In genomic region chr1:154628122-154628405, GRCh38 we compare ENCODE assay signal across 8 cellular contexts. TPM values are rescaled to one million over a fixed set of nuclear protein-coding genes. Genes with fewer than 3 reads are reported as not detected.
A peak's percentile ranks its signal among the peaks of the same experiment; 100 is the strongest.
DNase-seq lines count a peak whose midpoint lies in the region; ATAC-seq and TF ChIP-seq lines count a peak whose summit lies in the region.

No MANE protein-coding gene starts in this region.

- DNase-seq in OCI-LY7 (ENCODE audit: low spot score) (no peak), epithelial cell of esophagus (ENCODE audit: low read depth) (no peak), NCI-H345 treated with DMSO at 0.1 percent for 48 hours (lab: John Stamatoyannopoulos, UW; ENCODE audit: unreplicated experiment) (no peak), NCI-H2196 (lab: John Stamatoyannopoulos, UW; ENCODE audit: unreplicated experiment) (no peak)
- DNase-seq in stimulated activated CD4-positive, alpha-beta T cell treated with anti-CD3 and anti-CD28 coated beads, Interleukin-4, amount 100 ng/mL, for 24 hours, result no peak

- intact Hi-C loops in OCI-LY7 (cut with micrococcal nuclease; ENCODE audit: unreplicated experiment), result loop anchor here (1.0 kb wide), 1 partner anchor 69 kb away; no protein-coding TSS in a partner anchor

- peaks cover 13% of the 10 kb centered on the region for H3K9me3 ChIP-seq in OCI-LY7 (ENCODE audit: low read length)
- H3K9me3 ChIP-seq in neuron (ENCODE audit: low read length), result no peaks in the 10 kb centered on the region

- H3K9me2 ChIP-seq in OCI-LY7 (ENCODE audit: insufficient read depth, low read length), result no peaks in the 10 kb centered on the region

- POLR2A ChIA-PET in OCI-LY7 (lab: Charles Lee), result interaction anchor here (1.4 kb wide), 1 partner anchor 23 kb away, joined by 4 read pairs; no protein-coding TSS in a partner anchor

- H3K4me3 ChIP-seq in OCI-LY7 (ENCODE audit: low read depth, low read length, poor library complexity, severe bottlenecking), result peak overlapping the region; percentile 92
- H3K4me3 ChIP-seq in epithelial cell of esophagus (ENCODE audit: low read length), result peak overlapping the region; percentile 90
- peak overlapping the region; percentile 71 for H3K4me3 ChIP-seq in neuron (ENCODE audit: low read length)

- no peak for TF ChIP-seq CTCF in OCI-LY7 (conservative IDR thresholded peaks at IDR 0.05; ENCODE audit: low read length)
- TF ChIP-seq CTCF in epithelial cell of esophagus (IDR thresholded peaks at IDR 0.05; ENCODE audit: insufficient read depth, low read depth, low read length, missing control alignments), result no peak

- BruUV-seq in OCI-LY7 (replicated peaks; lab: Mats Ljungman, UMichigan), result TSS peak; percentile 99

- peak overlapping the region; percentile 48 for H3K27ac ChIP-seq in OCI-LY7 (ENCODE audit: low read depth, low read length, poor library complexity, severe bottlenecking)

- peak; percentile 19 for ATAC-seq in GM19452 (IDR thresholded peaks at IDR 0.05; ENCODE audit: unreplicated experiment)
- ATAC-seq in GM21381 (IDR thresholded peaks at IDR 0.05; ENCODE audit: unreplicated experiment), result no peak

- H3K36me3 ChIP-seq in OCI-LY7 (ENCODE audit: insufficient read depth, low read length) (peaks cover 16% of the 10 kb centered on the region), neuron (ENCODE audit: insufficient read depth, low read length) (peaks cover 4% of the 10 kb centered on the region)

- H3K79me2 ChIP-seq in OCI-LY7 (ENCODE audit: insufficient read depth, low read depth, low read length), result peaks cover 43% of the 10 kb centered on the region

- H3K4me1 ChIP-seq in OCI-LY7 (ENCODE audit: insufficient read depth, low read length, poor library complexity, severe bottlenecking) (peaks cover 14% of the 10 kb centered on the region), neuron (ENCODE audit: insufficient read depth, low read length) (peaks cover 4% of the 10 kb centered on the region)

- peak overlapping the region; percentile 80 for H3K4me2 ChIP-seq in OCI-LY7 (ENCODE audit: low read length)

- no peaks in the 10 kb centered on the region for H3K27me3 ChIP-seq in neuron (ENCODE audit: insufficient read depth, low read length)

- CTCF ChIA-PET in OCI-LY7 (lab: Charles Lee; ENCODE audit: unreplicated experiment), result no interaction called here

- H2AFZ ChIP-seq in OCI-LY7 (ENCODE audit: low read length) (peak overlapping the region; percentile 97), neuron (ENCODE audit: low read depth, low read length) (peak overlapping the region; percentile 73)

- H4K20me1 ChIP-seq in OCI-LY7 (ENCODE audit: insufficient read depth, low read length), result peaks cover 12% of the 10 kb centered on the region

RNA-seq across cellular contexts. Expression of gene ADAR, which starts 20.1 kb away (rescaled TPM):
- total RNA-seq in OCI-LY7 (2014; rRNA removed; shearing (Covaris generic)), result 87.8 and 90.2 TPM in 2 replicates
- 136 and 139 TPM in 2 replicates for total RNA-seq in OCI-LY7 (2022)
